In genomic region chr7:65979583-65980477, GRCh38 we compare ENCODE assay signal across 1 cellular context.
TF ChIP-seq lines count a peak whose summit lies in the region.

No MANE protein-coding gene starts in this region.

TF ChIP-seq in HCT116, 20 proteins besides CTCF, POLR2A, EP300 and RAD21 (continued from another document):
- TF ChIP-seq ZBTB33 (IDR thresholded peaks at IDR 0.05; ENCODE audit: extremely low read depth, insufficient replicate concordance, low read length) (no peak), TCF7L2 (IDR thresholded peaks at IDR 0.05; ENCODE audit: borderline replicate concordance, extremely low read depth, insufficient read depth, insufficient read length) (no peak), YY1 (IDR thresholded peaks at IDR 0.05; ENCODE audit: extremely low read depth, insufficient replicate concordance, low read depth, low read length) (no peak), JUND (IDR thresholded peaks at IDR 0.05) (no peak)
